8 cellular contexts compared by ENCODE assay signal in genomic region chr12:56157201-56158028, GRCh38. TPM values are rescaled to one million over a fixed set of nuclear protein-coding genes. Genes with fewer than 3 reads are reported as not detected.
DNase-seq lines count a peak whose midpoint lies in the region; ATAC-seq and TF ChIP-seq lines count a peak whose summit lies in the region.

No MANE protein-coding gene starts in this region.

- peak; percentile 58 for TF ChIP-seq CTCF in CD14-positive monocyte (IDR thresholded peaks at IDR 0.05)
- TF ChIP-seq CTCF in lung (IDR thresholded peaks at IDR 0.05; ENCODE audit: control extremely low read depth, extremely low read depth) = peak; percentile 29

- H3K27ac ChIP-seq in ectodermal cell (ENCODE audit: insufficient read depth, low read depth, low read length, poor library complexity, severe bottlenecking) (peak overlapping the region; percentile 98), lung (ENCODE audit: low read depth in 1 of 2, low read length in 1 of 2) (peak overlapping the region; percentile 77 to 85)

- peak overlapping the region; percentile 97 to 99 for H3K4me3 Mint-ChIP-seq in CD14-positive monocyte
- H3K4me3 Mint-ChIP-seq in activated CD4-positive, alpha-beta memory T cell treated with anti-CD3 and anti-CD28 coated beads for 36 hours = peak overlapping the region; percentile 95

- peak overlapping the region; percentile 70 for H3K4me3 ChIP-seq in ectodermal cell (ENCODE audit: insufficient read depth, low read depth, low read length)
- peak overlapping the region; percentile 15 for H3K4me3 ChIP-seq in lung

- no peaks in the 10 kb centered on the region for H3K9me3 Mint-ChIP-seq in CD14-positive monocyte
- H3K9me3 Mint-ChIP-seq in activated CD4-positive, alpha-beta memory T cell treated with anti-CD3 and anti-CD28 coated beads for 36 hours = no peaks in the 10 kb centered on the region

- 18% methylated on average over 45 of the region's 45 CpGs for WGBS in ectodermal cell, 2 experiments
- WGBS in lung, 2 donors = 4 to 6% methylated on average over 45 of the region's 45 CpGs

- peak overlapping the region; percentile 97 to 99 (median 98) for H3K27ac Mint-ChIP-seq in CD14-positive monocyte
- peak overlapping the region; percentile 98 for H3K27ac Mint-ChIP-seq in activated CD4-positive, alpha-beta memory T cell treated with anti-CD3 and anti-CD28 coated beads for 36 hours

- DNase-seq in CD14-positive monocyte (ENCODE audit: low spot score) = no peak
- DNase-seq in NCI-H748 treated with DMSO at 0.1 percent for 48 hours (lab: John Stamatoyannopoulos, UW) = peak; percentile 83
- DNase-seq in activated CD4-positive, alpha-beta memory T cell treated with anti-CD3 and anti-CD28 coated beads for 36 hours = peak; percentile 72
- peak; percentile 79 for DNase-seq in lung (ENCODE audit: low spot score)
- peak; percentile 15 to 30 (median 18) for DNase-seq in stimulated activated CD4-positive, alpha-beta T cell treated with anti-CD3 and anti-CD28 coated beads, TNF-alpha, amount 100 ng/mL, for 4 hours (ENCODE audit: low read depth in 3 of 3)

- H3K4me1 ChIP-seq in ectodermal cell (ENCODE audit: control insufficient read depth, insufficient read depth, low read length) = peaks cover 47% of the 10 kb centered on the region
- H3K4me1 ChIP-seq in lung (ENCODE audit: control insufficient read depth in 2 of 2, insufficient read depth in 2 of 2, low read length in 2 of 2) = peaks cover 4 to 15% of the 10 kb centered on the region in 2 donors

- H3K27me3 ChIP-seq in ectodermal cell (ENCODE audit: control insufficient read depth, insufficient read depth, low read length, poor library complexity, severe bottlenecking) = no peaks in the 10 kb centered on the region
- H3K27me3 ChIP-seq in lung (ENCODE audit: control insufficient read depth, insufficient read depth) = no peaks in the 10 kb centered on the region

- peaks cover 28 to 30% of the 10 kb centered on the region in 2 donors for H3K36me3 Mint-ChIP-seq in CD14-positive monocyte
- H3K36me3 Mint-ChIP-seq in activated CD4-positive, alpha-beta memory T cell treated with anti-CD3 and anti-CD28 coated beads for 36 hours = peaks cover 49% of the 10 kb centered on the region

- H3K36me3 ChIP-seq in ectodermal cell (ENCODE audit: control insufficient read depth, insufficient read depth, low read length) (peaks cover 30% of the 10 kb centered on the region), lung (ENCODE audit: control insufficient read depth in 2 of 2, insufficient read depth in 2 of 2, low read length in 2 of 2) (peaks cover 7 to 28% of the 10 kb centered on the region in 2 donors)

- H3K9me3 ChIP-seq in ectodermal cell (ENCODE audit: control insufficient read depth, low read length) = no peaks in the 10 kb centered on the region
- H3K9me3 ChIP-seq in lung (ENCODE audit: control insufficient read depth in 2 of 2, insufficient read depth in 1 of 2, low read length in 1 of 2) = no peaks in the 10 kb centered on the region

- peaks cover 0 to 3% (median 2%) of the 10 kb centered on the region in 3 donors for H3K27me3 Mint-ChIP-seq in CD14-positive monocyte (ENCODE audit: low read depth in 3 of 3)
- H3K27me3 Mint-ChIP-seq in activated CD4-positive, alpha-beta memory T cell treated with anti-CD3 and anti-CD28 coated beads for 36 hours = no peaks in the 10 kb centered on the region

- peaks cover 47% of the 10 kb centered on the region for H3K4me1 Mint-ChIP-seq in CD14-positive monocyte
- peaks cover 43% of the 10 kb centered on the region for H3K4me1 Mint-ChIP-seq in activated CD4-positive, alpha-beta memory T cell treated with anti-CD3 and anti-CD28 coated beads for 36 hours (ENCODE audit: low read depth)

- intact Hi-C loops in CD14-positive monocyte (cut with micrococcal nuclease) = loop anchor here (2.0 kb wide), 4 partner anchors 31 to 65 kb away; partner anchors contain the start of genes SMARCC2 (in 1 of the 2) and ZC3H10 (in 1 of the 2)
- intact Hi-C loops in activated CD4-positive, alpha-beta memory T cell treated with anti-CD3 and anti-CD28 coated beads for 36 hours (cut with micrococcal nuclease) = loop anchor here (1.0 to 2.0 kb wide), 4 partner anchors 31 to 181 kb away; partner anchors contain the start of genes CS, IL23A and ZC3H10

- ATAC-seq in GM19328 (IDR thresholded peaks at IDR 0.05; ENCODE audit: unreplicated experiment) (peak; percentile 30), HG03571 (IDR thresholded peaks at IDR 0.05; ENCODE audit: unreplicated experiment) (peak; percentile 35), lung (ENCODE audit: insufficient read depth, low FRiP score) (peak; percentile 55)

- CTCF ChIA-PET in activated CD4-positive, alpha-beta memory T cell treated with anti-CD3 and anti-CD28 coated beads for 36 hours (lab: Charles Lee) = interaction anchor here (0.9 to 6.2 kb wide), 7 partner anchors 31 to 41 kb away, joined by 3 to 48 read pairs (median 6); partner anchors contain the start of genes ESYT1, RPL41, SMARCC2 and ZC3H10

- POLR2A ChIA-PET in activated CD4-positive, alpha-beta memory T cell treated with anti-CD3 and anti-CD28 coated beads for 36 hours (lab: Charles Lee) = interaction anchor here (0.9 to 2.4 kb wide), 7 partner anchors 29 to 54 kb away, joined by 3 to 17 read pairs (median 10); partner anchors contain the start of genes ESYT1, SMARCC2 and ZC3H10

RNA-seq across cellular contexts. Expression of gene MYL6, which starts 0.7 kb away (rescaled TPM):
- polyA plus RNA-seq in CD14-positive monocyte (1,000 to 10,000 TPM; 3,189 to 3,939 TPM), lung (1,000 to 10,000 TPM; 2,612 to 3,593 TPM)
- total RNA-seq in activated CD4-positive, alpha-beta memory T cell treated with anti-CD3 and anti-CD28 coated beads for 36 hours = 1,000 to 10,000 TPM; 1,196 to 1,215 TPM
- 1,681 TPM for polyA plus RNA-seq in ectodermal cell (2013, experiment 1 of 4)
- polyA plus RNA-seq in ectodermal cell (2013, experiment 2 of 4) = 1,478 TPM
- 1,294 TPM for polyA plus RNA-seq in ectodermal cell (2013, experiment 3 of 4)
- polyA plus RNA-seq in ectodermal cell (2013, experiment 4 of 4) = 1,438 TPM
- 1,000 to 10,000 TPM; 1,471 to 1,783 TPM for total RNA-seq in lung

RNA-seq across cellular contexts. Expression of gene MYL6B, which starts 5.0 kb away (rescaled TPM):
- polyA plus RNA-seq in CD14-positive monocyte (1 to 10 TPM; 4.1 to 4.3 TPM), lung (10 to 100 TPM; 20.7 to 40.3 TPM)
- 10 to 100 TPM; 63.8 to 70.8 TPM for total RNA-seq in activated CD4-positive, alpha-beta memory T cell treated with anti-CD3 and anti-CD28 coated beads for 36 hours
- polyA plus RNA-seq in ectodermal cell (2013, experiment 1 of 4) = 215 TPM
- 204 TPM for polyA plus RNA-seq in ectodermal cell (2013, experiment 2 of 4)
- polyA plus RNA-seq in ectodermal cell (2013, experiment 3 of 4) = 195 TPM
- 229 TPM for polyA plus RNA-seq in ectodermal cell (2013, experiment 4 of 4)
- total RNA-seq in lung = 10 to 100 TPM; 39.1 to 46.1 TPM

RNA-seq across cellular contexts. Expression of gene ESYT1, which starts 29.3 kb away (rescaled TPM):
- polyA plus RNA-seq in CD14-positive monocyte = 10 to 100 TPM; 74.2 to 81.1 TPM
- total RNA-seq in activated CD4-positive, alpha-beta memory T cell treated with anti-CD3 and anti-CD28 coated beads for 36 hours = 100 to 1,000 TPM; 142 to 146 TPM
- 117 TPM for polyA plus RNA-seq in ectodermal cell (2013, experiment 1 of 4)
- polyA plus RNA-seq in ectodermal cell (2013, experiment 2 of 4) = 139 TPM
- 80.5 TPM for polyA plus RNA-seq in ectodermal cell (2013, experiment 3 of 4)
- polyA plus RNA-seq in ectodermal cell (2013, experiment 4 of 4) = 88.8 TPM
- 100 to 1,000 TPM in 1 of 2 donors, 10 to 100 TPM in 1; 57.4 to 131 TPM for total RNA-seq in lung
- polyA plus RNA-seq in lung = 10 to 100 TPM; 23.5 to 71.0 TPM

RNA-seq across cellular contexts. Expression of gene SMARCC2, which starts 31.9 kb away (rescaled TPM):
- 10 to 100 TPM; 22.2 to 43.5 TPM for polyA plus RNA-seq in CD14-positive monocyte
- total RNA-seq in activated CD4-positive, alpha-beta memory T cell treated with anti-CD3 and anti-CD28 coated beads for 36 hours = 100 to 1,000 TPM in 1 of 2 experiments, 10 to 100 TPM in 1; 96.4 to 103 TPM
- 133 TPM for polyA plus RNA-seq in ectodermal cell (2013, experiment 1 of 4)
- polyA plus RNA-seq in ectodermal cell (2013, experiment 2 of 4) = 140 TPM
- polyA plus RNA-seq in ectodermal cell (2013, experiment 3 of 4) = 112 TPM
- polyA plus RNA-seq in ectodermal cell (2013, experiment 4 of 4) = 120 TPM
- total RNA-seq in lung = 10 to 100 TPM; 66.5 to 97.5 TPM
- polyA plus RNA-seq in lung = 10 to 100 TPM; 23.9 to 29.0 TPM

RNA-seq across cellular contexts. Expression of gene ZC3H10, which starts 39.3 kb away (rescaled TPM):
- polyA plus RNA-seq in CD14-positive monocyte (1 to 10 TPM; 1.7 to 1.8 TPM), lung (1 to 10 TPM; 3.1 to 3.5 TPM)
- 1 to 10 TPM; 5.1 to 7.2 TPM for total RNA-seq in activated CD4-positive, alpha-beta memory T cell treated with anti-CD3 and anti-CD28 coated beads for 36 hours
- polyA plus RNA-seq in ectodermal cell (2013, experiment 1 of 4) = 8.6 TPM
- polyA plus RNA-seq in ectodermal cell (2013, experiment 2 of 4) = 7.2 TPM
- polyA plus RNA-seq in ectodermal cell (2013, experiment 3 of 4) = 5.1 TPM
- 5.5 TPM for polyA plus RNA-seq in ectodermal cell (2013, experiment 4 of 4)
- total RNA-seq in lung = 1 to 10 TPM; 2.5 to 7.9 TPM
